Comparison of ENCODE assay signal across 8 cellular contexts in the genomic region with DNA sequence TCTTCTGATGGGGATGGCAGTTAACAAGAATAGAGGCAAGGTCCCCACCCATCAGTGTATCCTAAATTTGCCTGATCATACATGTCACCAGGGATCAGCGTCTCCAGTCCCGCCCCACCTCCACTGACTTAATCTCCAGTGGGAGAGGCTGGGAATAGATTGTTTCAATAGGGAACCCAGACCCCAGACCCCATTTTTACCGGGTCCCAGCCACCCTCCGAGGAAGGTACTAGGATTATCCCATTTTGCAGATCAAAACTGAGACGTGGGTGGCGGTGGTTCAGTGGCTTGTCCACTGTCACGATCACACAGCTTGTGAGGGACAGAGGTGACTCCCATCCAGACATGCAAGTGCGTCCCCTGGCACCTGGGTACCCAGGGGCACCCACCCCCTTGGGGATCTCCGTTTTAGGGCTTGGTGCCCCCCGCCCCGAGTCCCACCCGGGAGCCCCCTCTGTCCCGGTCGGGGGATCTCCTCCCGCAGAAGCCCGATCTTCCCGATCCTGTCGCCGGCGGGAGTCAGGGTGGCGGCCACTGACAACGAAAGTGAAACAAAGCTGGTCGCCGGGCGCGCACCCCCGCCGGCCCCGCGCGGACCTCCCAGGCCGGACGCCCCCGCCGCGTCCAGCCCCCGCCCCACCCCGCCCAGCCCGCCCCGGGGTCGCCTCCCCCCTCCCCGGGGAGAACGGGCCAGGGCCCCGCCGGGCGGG. TPM values are rescaled to one million over a fixed set of nuclear protein-coding genes. Genes with fewer than 3 reads are reported as not detected.
DNase-seq lines count a peak whose midpoint lies in the region; ATAC-seq and TF ChIP-seq lines count a peak whose summit lies in the region.

No MANE protein-coding gene starts in this region.

- peak overlapping the region; percentile 56 for H3K27ac Mint-ChIP-seq in memory B cell

- DNase-seq in NCI-H2107 treated with DMSO at 0.1 percent for 48 hours (lab: John Stamatoyannopoulos, UW; ENCODE audit: unreplicated experiment) (peak; percentile 37), NCI-H2107 (lab: John Stamatoyannopoulos, UW) (no peak), memory B cell (ENCODE audit: low spot score in 2 of 2) (peak in 1 of 2 donors; percentile 30), stomach (peak; percentile 63)
- peak; percentile 11 for DNase-seq in effector CD4-positive, alpha-beta T cell

- peaks cover 31 to 84% (median 66%) of the 10 kb centered on the region in 4 donors for H3K4me1 ChIP-seq in stomach

- peak; percentile 37 for ATAC-seq in HG03571 (IDR thresholded peaks at IDR 0.05; ENCODE audit: unreplicated experiment)
- ATAC-seq in activated CD4-positive, CD25-positive, alpha-beta regulatory T cell treated with anti-CD3 and anti-CD28 coated beads, Interleukin-2, amount 50 U/mL, for 24 hours, result peak; percentile 9 to 10
- peak; percentile 11 for ATAC-seq in memory B cell (ENCODE audit: low read depth)
- ATAC-seq in HG02870 (IDR thresholded peaks at IDR 0.05; ENCODE audit: unreplicated experiment), result no peak

- intact Hi-C loops in stomach (cut with DNase I; ENCODE audit: low total_unique reads), result no loop called here

- H3K27me3 Mint-ChIP-seq in memory B cell, result no peaks in the 10 kb centered on the region

- no peaks in the 10 kb centered on the region for H3K9me3 ChIP-seq in stomach

- no peak for TF ChIP-seq EP300 in stomach (IDR thresholded peaks at IDR 0.05)

- TF ChIP-seq POLR2A in stomach (IDR thresholded peaks at IDR 0.05), result no peak

- H3K4me3 ChIP-seq in stomach, result peak overlapping the region; percentile 65 to 83 (median 76)

- no peaks in the 10 kb centered on the region for H3K36me3 Mint-ChIP-seq in memory B cell

- H3K9me3 Mint-ChIP-seq in memory B cell, result no peaks in the 10 kb centered on the region

- no peaks in the 10 kb centered on the region for H3K27me3 ChIP-seq in stomach

- TF ChIP-seq CTCF in stomach (IDR thresholded peaks at IDR 0.05), result no peak

- WGBS in stomach, 5 donors, result 1 to 4% (median 1%) methylated on average over 7 to 44 of the region's 46 CpGs

- H3K4me3 Mint-ChIP-seq in memory B cell, result peak overlapping the region; percentile 70

- no peaks in the 10 kb centered on the region for H3K36me3 ChIP-seq in stomach

- H3K27ac ChIP-seq in stomach, result peak overlapping the region; percentile 97 to 99 (median 98)

- H3K4me1 Mint-ChIP-seq in memory B cell, result peaks cover 42% of the 10 kb centered on the region

RNA-seq across cellular contexts. Expression of a gene that starts 0.5 kb away (rescaled TPM):
- 100 to 1,000 TPM in 3 of 5 donors, 10 to 100 TPM in 2; 58.9 to 110 (median 101) TPM for total RNA-seq in stomach
- polyA plus RNA-seq in stomach, result 10 to 100 TPM; 32.4 to 80.1 (median 79.7) TPM

RNA-seq across cellular contexts. Expression of a gene that starts 43.4 kb away (rescaled TPM):
- total RNA-seq in stomach, result 100 to 1,000 TPM in 2 of 5 donors, 10 to 100 TPM in 2, 1 to 10 TPM in 1; 9.3 to 300 (median 35.5) TPM
- polyA plus RNA-seq in stomach, result 10 to 100 TPM in 2 of 3 donors, 1 to 10 TPM in 1; 8.3 to 16.8 (median 13.0) TPM

RNA-seq across cellular contexts. Expression of a gene that starts 44.0 kb away (rescaled TPM):
- total RNA-seq in stomach, result 100 to 1,000 TPM in 1 of 5 donors, 10 to 100 TPM in 2, 1 to 10 TPM in 1, not detected in 1; 1.3 to 238 (median 20.6) TPM
- 10 to 100 TPM in 1 of 3 donors, 1 to 10 TPM in 2; 7.1 to 10.7 (median 9.0) TPM for polyA plus RNA-seq in stomach
